Comparison of ENCODE assay signal across 11 cellular contexts in genomic region chr1:204579681-204580080, GRCh38.
DNase-seq lines count a peak whose midpoint lies in the region; ATAC-seq, FAIRE-seq and TF ChIP-seq lines count a peak whose summit lies in the region.
"Had no signal": no experiment of that assay in that cellular context is flagged by ENCODE, and none has a peak within 500 bp of the region (broad histone marks: within the 10 kb centered on the region; RNA-seq: fewer than 3 reads in every experiment).

No MANE protein-coding gene starts in this region.

- H2AK5ac ChIP-seq in H1 (ENCODE audit: low read depth, low read length), result no peak overlapping the region

- no peak for FAIRE-seq in H1 (lab: Jason Lieb, UNC)

- H2AFZ ChIP-seq in OCI-LY3 (ENCODE audit: low read depth, low read length), result no peak overlapping the region
- no peak overlapping the region for H2AFZ ChIP-seq in H1 (ENCODE audit: low read length)

- no peak for ATAC-seq in stimulated activated naive CD8-positive, alpha-beta T cell treated with anti-CD3 and anti-CD28 coated beads, Interleukin-15, Interleukin-2, amounts not matched to agents 100 U/mL and 50 U/mL, for 24 hours
- ATAC-seq in GM18861 (IDR thresholded peaks at IDR 0.05; ENCODE audit: unreplicated experiment), result no peak
- ATAC-seq in omental fat pad (ENCODE audit: low FRiP score), result no peak

- H3K9ac ChIP-seq in OCI-LY3 (ENCODE audit: low read length) (peak overlapping the region; percentile 23; the same call in 1 of the 2 replicates), H1 (replicated peaks in 1 of 4; ENCODE audit: extremely low read depth in 1 of 4, low read depth in 3 of 4, low read length in 3 of 4) (no peak overlapping the region)

- H3K79me2 ChIP-seq in OCI-LY3 (ENCODE audit: low read length) (no peaks in the 10 kb centered on the region), H1 (ENCODE audit: control insufficient read depth in 1 of 2, insufficient read depth in 2 of 2, low read length in 2 of 2) (no peaks in the 10 kb centered on the region)

- 0 out of 2 replicates have a peak overlapping the region, but pooled peaks have one; percentile 46 for H2BK12ac ChIP-seq in H1 (ENCODE audit: low read depth, low read length)

- TF ChIP-seq POLR2A in H1 (IDR thresholded peaks at IDR 0.05; ENCODE audit: control extremely low read depth in 1 of 2, low read depth in 2 of 2, low read length in 2 of 2), result no peak

- no peak overlapping the region for H3K56ac ChIP-seq in H1 (replicated peaks; ENCODE audit: insufficient read length, low read depth, low read length)

- H4K20me1 ChIP-seq in OCI-LY3 (ENCODE audit: insufficient read depth, low read length) (no peaks in the 10 kb centered on the region), H1 (replicated peaks in 1 of 2; ENCODE audit: control insufficient read depth in 1 of 2, insufficient read depth in 2 of 2, low read length in 2 of 2) (peaks cover 0 to 4% of the 10 kb centered on the region in 2 experiments)

- H3K27me3 ChIP-seq in OCI-LY3 (ENCODE audit: low read depth, low read length), result no peaks in the 10 kb centered on the region
- H3K27me3 ChIP-seq in H1 (replicated peaks in 1 of 4; ENCODE audit: control insufficient read depth in 3 of 4, extremely low read depth in 1 of 4, insufficient read depth in 3 of 4, low read length in 3 of 4), result peaks cover 0 to 12% (median 4%) of the 10 kb centered on the region in 4 experiments; a peak in 3 of 7 replicates

- peaks cover 27% of the 10 kb centered on the region for H3K4me1 Mint-ChIP-seq in stimulated activated naive CD8-positive, alpha-beta T cell treated with anti-CD3 and anti-CD28 coated beads, Interleukin-15, Interleukin-2, amounts not matched to agents 100 ng/mL and 50 ng/mL, for 24 hours (ENCODE audit: low read depth)

- H3K36me3 Mint-ChIP-seq in stimulated activated naive CD8-positive, alpha-beta T cell treated with anti-CD3 and anti-CD28 coated beads, Interleukin-15, Interleukin-2, amounts not matched to agents 100 ng/mL and 50 ng/mL, for 24 hours (ENCODE audit: low read depth), result peaks cover 13% of the 10 kb centered on the region

- no peak overlapping the region for H2BK120ac ChIP-seq in H1 (replicated peaks; ENCODE audit: low read depth, low read length)

- H3K4ac ChIP-seq in H1 (replicated peaks; ENCODE audit: insufficient read length, low read depth, low read length), result no peak overlapping the region

- H3K9me3 Mint-ChIP-seq in stimulated activated naive CD8-positive, alpha-beta T cell treated with anti-CD3 and anti-CD28 coated beads, Interleukin-15, Interleukin-2, amounts not matched to agents 100 ng/mL and 50 ng/mL, for 24 hours, result no peaks in the 10 kb centered on the region

- peak overlapping the region; percentile 9 for H3K27ac Mint-ChIP-seq in stimulated activated naive CD8-positive, alpha-beta T cell treated with anti-CD3 and anti-CD28 coated beads, Interleukin-15, Interleukin-2, amounts not matched to agents 100 ng/mL and 50 ng/mL, for 24 hours

- no peak for TF ChIP-seq EP300 in H1 (IDR thresholded peaks at IDR 0.05; ENCODE audit: borderline replicate concordance in 1 of 2, low read depth in 2 of 2, low read length in 2 of 2)

- no peak overlapping the region for H2BK5ac ChIP-seq in H1 (ENCODE audit: low read depth, low read length)

- H3K4me3 ChIP-seq in OCI-LY3 (ENCODE audit: low read length), result peak overlapping the region; percentile 67; the same call in 1 of the 2 replicates
- H3K4me3 ChIP-seq in H1 (ENCODE audit: extremely low read depth in 1 of 4, insufficient read depth in 2 of 4, low read depth in 3 of 4, low read length in 4 of 4), result no peak overlapping the region

- H3K23me2 ChIP-seq in H1 (ENCODE audit: low read depth, low read length), result no peaks in the 10 kb centered on the region

- H3K27me3 Mint-ChIP-seq in stimulated activated naive CD8-positive, alpha-beta T cell treated with anti-CD3 and anti-CD28 coated beads, Interleukin-15, Interleukin-2, amounts not matched to agents 100 ng/mL and 50 ng/mL, for 24 hours, result no peaks in the 10 kb centered on the region

- H4K8ac ChIP-seq in H1 (ENCODE audit: extremely low read depth, insufficient read depth, low read length), result no peak overlapping the region

- H3K18ac ChIP-seq in H1 (ENCODE audit: extremely low read depth, low read length), result no peak overlapping the region

- H3K27ac ChIP-seq in OCI-LY3 (ENCODE audit: low read length) (no peak overlapping the region), H1 (ENCODE audit: low read depth, low read length) (no peak overlapping the region)

- H3K14ac ChIP-seq in H1 (ENCODE audit: insufficient read length), result no peak overlapping the region

- peaks cover 19% of the 10 kb centered on the region for H3K4me1 ChIP-seq in OCI-LY3 (ENCODE audit: low read length)
- peaks cover 14 to 37% (median 26%) of the 10 kb centered on the region in 4 experiments for H3K4me1 ChIP-seq in H1 (replicated peaks in 1 of 4; ENCODE audit: control insufficient read depth in 3 of 4, insufficient read depth in 4 of 4, low read length in 3 of 4)

- TF ChIP-seq CTCF in OCI-LY3 (IDR thresholded peaks at IDR 0.05; ENCODE audit: low read depth, low read length) (no peak), H1 (IDR thresholded peaks at IDR 0.05; ENCODE audit: control extremely low read depth in 1 of 3, insufficient read depth in 1 of 3, low read depth in 1 of 3, low read length in 3 of 3) (no peak), omental fat pad (IDR thresholded peaks at IDR 0.05) (no peak)

- no peak for DNase-seq in stimulated activated naive CD8-positive, alpha-beta T cell treated with anti-CD3 and anti-CD28 coated beads, Interleukin-15, Interleukin-2, amounts not matched to agents 100 U/mL and 50 U/mL, for 24 hours
- DNase-seq in H1 (ENCODE audit: low read depth in 1 of 2, low spot score in 2 of 2) (no peak), omental fat pad (ENCODE audit: low spot score) (no peak)
- no peak for DNase-seq in stimulated activated CD4-positive, alpha-beta T cell treated with anti-CD3 and anti-CD28 coated beads, Interleukin-4, amount 100 ng/mL, for 24 hours
- DNase-seq: amniotic stem cell, IMR-90, islet precursor cell, NCI-H1092 had no signal

- H2BK20ac ChIP-seq in H1 (ENCODE audit: low read length), result no peak overlapping the region

- H3K4me3 Mint-ChIP-seq in stimulated activated naive CD8-positive, alpha-beta T cell treated with anti-CD3 and anti-CD28 coated beads, Interleukin-15, Interleukin-2, amounts not matched to agents 100 ng/mL and 50 ng/mL, for 24 hours, result no peak overlapping the region

- no peaks in the 10 kb centered on the region for H3K79me1 ChIP-seq in H1 (ENCODE audit: low read depth, low read length)

- CTCF ChIA-PET in H1 (lab: Charles Lee; ENCODE audit: partially characterized antibody), result interaction anchor here (0.7 to 28.0 kb wide), 11 partner anchors 8 to 317 kb away, joined by 3 to 397 read pairs (median 5); no protein-coding TSS in a partner anchor

- H3K9me3 ChIP-seq in OCI-LY3 (ENCODE audit: insufficient read depth, low read length), result no peaks in the 10 kb centered on the region
- H3K9me3 ChIP-seq in H1 (ENCODE audit: insufficient read depth in 2 of 2, low read depth in 1 of 2, low read length in 1 of 2), result no peaks in the 10 kb centered on the region

- no peak overlapping the region for H3K23ac ChIP-seq in H1 (ENCODE audit: insufficient read length)

- no peak overlapping the region for H4K91ac ChIP-seq in H1 (replicated peaks; ENCODE audit: insufficient read length, low read length)

- H3K36me3 ChIP-seq in OCI-LY3 (replicated peaks; ENCODE audit: low read depth, low read length) (no peaks in the 10 kb centered on the region), H1 (ENCODE audit: control insufficient read depth in 2 of 4, insufficient read depth in 4 of 4, low read length in 3 of 4) (no peaks in the 10 kb centered on the region)

- H2BK15ac ChIP-seq in H1 (ENCODE audit: low read length), result no peak overlapping the region

- no peak overlapping the region for H4K5ac ChIP-seq in H1 (ENCODE audit: insufficient read length, low read depth, low read length)

- POLR2A ChIA-PET in H1 (lab: Charles Lee; ENCODE audit: partially characterized antibody), result interaction anchor here (0.7 to 1.3 kb wide), 3 partner anchors 11 to 59 kb away, joined by 4 to 5 read pairs (median 4); no protein-coding TSS in a partner anchor

- H3K4me2 ChIP-seq in OCI-LY3 (ENCODE audit: low read length) (peak overlapping the region; percentile 80), H1 (ENCODE audit: insufficient read depth in 1 of 2, low read depth in 2 of 2, low read length in 2 of 2) (peak overlapping the region; percentile 18 to 43; a peak in 1 of 4 replicates)

- no peak for TF ChIP-seq RAD21 in H1 (IDR thresholded peaks at IDR 0.05 in 1 of 2, conservative IDR thresholded peaks at IDR 0.05 in 1 of 2; ENCODE audit: low read depth in 2 of 2, low read length in 2 of 2)

- 72% methylated on average over 6 of the region's 6 CpGs; no CpG with 5 or more reads in 1 of the 2 experiments for WGBS in H1 (ENCODE audit: extremely low coverage in 1 of 2, insufficient coverage in 1 of 2, insufficient read length in 1 of 2, insufficient replicate concordance in 2 of 2, low coverage in 1 of 2, low lambda C conversion rate in 2 of 2, missing lambda C conversion rate in 1 of 2), 2 experiments

TF ChIP-seq in H1, 55 proteins besides CTCF, POLR2A, EP300 and RAD21:
- no peak for TF ChIP-seq TBP (IDR thresholded peaks at IDR 0.05; ENCODE audit: low read depth, low read length)
